Comparison of ENCODE assay signal across 16 cellular contexts in genomic region chr14:76564471-76565119, GRCh38.
DNase-seq lines count a peak whose midpoint lies in the region; ATAC-seq and TF ChIP-seq lines count a peak whose summit lies in the region.
"Had no signal": no experiment of that assay in that cellular context is flagged by ENCODE, and none has a peak within 500 bp of the region (broad histone marks: within the 10 kb centered on the region; RNA-seq: fewer than 3 reads in every experiment).

No MANE protein-coding gene starts in this region.

- no peak overlapping the region for H3K4me3 ChIP-seq in retinal pigment epithelial cell (ENCODE audit: low read length)
- no peak overlapping the region for H3K4me3 ChIP-seq in body of pancreas

- H3K4me1 Mint-ChIP-seq in WTC11: peaks cover 5% of the 10 kb centered on the region; the same call in 1 of the 2 replicates
- H3K4me1 Mint-ChIP-seq in type B pancreatic cell (ENCODE audit: unreplicated experiment): no peaks in the 10 kb centered on the region
- H3K4me1 Mint-ChIP-seq: natural killer cell had no signal

- DNase-seq in SIG-M5 treated with dmso at 0.1 percent for 504 hours (lab: John Stamatoyannopoulos, UW; ENCODE audit: unreplicated experiment): peak; percentile 4
- no peak for DNase-seq in SIG-M5 (lab: John Stamatoyannopoulos, UW)
- DNase-seq in MV-4-11 (lab: John Stamatoyannopoulos, UW): peak; percentile 26
- peak; percentile 28 for DNase-seq in WTC11 (ENCODE audit: low spot score)
- no peak for DNase-seq in retinal pigment epithelial cell (ENCODE audit: low read depth)
- no peak for DNase-seq in body of pancreas
- no peak for DNase-seq in type B pancreatic cell (ENCODE audit: extremely low spot score, unreplicated experiment)
- DNase-seq in retina: no peak
- DNase-seq: activated CD4-positive, alpha-beta T cell treated with anti-CD3 and anti-CD28 coated beads, Interleukin-2, amount 50 U/mL, for 1 hour; AML-193; DMS79 treated with DMSO at 0.1 percent for 48 hours; effector memory CD8-positive, alpha-beta T cell; natural killer cell; right cardiac atrium had no signal

- CTCF ChIA-PET in WTC11 (lab: Charles Lee): interaction anchor here (0.6 to 1.5 kb wide), 10 partner anchors 13 to 177 kb away, joined by 3 to 6 read pairs (median 4); no protein-coding TSS in a partner anchor

- ATAC-seq in WTC11 (peak; percentile 90), body of pancreas (no peak)
- ATAC-seq: activated T-helper 17 cell treated with anti-CD3 and anti-CD28 coated beads, Interleukin-2, amount 50 U/mL, for 72 hours; effector memory CD8-positive, alpha-beta T cell; right cardiac atrium had no signal

- H3K9me3 Mint-ChIP-seq in WTC11 (peaks cover 10% of the 10 kb centered on the region), type B pancreatic cell (peaks cover 4% of the 10 kb centered on the region)
- H3K9me3 Mint-ChIP-seq: activated T-helper 17 cell treated with anti-CD3 and anti-CD28 coated beads, Interleukin-2, amount 50 U/mL, for 72 hours had no signal

- H3K4me1 ChIP-seq in body of pancreas: no peaks in the 10 kb centered on the region

- intact Hi-C loops in body of pancreas (cut with DNase I): no loop called here

- POLR2A ChIA-PET in WTC11 (lab: Charles Lee): no interaction called here

- no peak overlapping the region for H3K27ac ChIP-seq in body of pancreas

- H3K27me3 Mint-ChIP-seq in WTC11 (ENCODE audit: low read depth) (0 out of 2 replicates have a peak, but pooled peaks cover 2% of the 10 kb centered on the region), type B pancreatic cell (peaks cover 29% of the 10 kb centered on the region)

- TF ChIP-seq CTCF in WTC11 (IDR thresholded peaks at IDR 0.05): no peak
- peak; percentile 19 for TF ChIP-seq CTCF in retinal pigment epithelial cell (conservative IDR thresholded peaks at IDR 0.05; ENCODE audit: low read depth, low read length)
- TF ChIP-seq CTCF in body of pancreas (IDR thresholded peaks at IDR 0.05): no peak
- TF ChIP-seq CTCF in type B pancreatic cell (conservative IDR thresholded peaks at IDR 0.05): no peak

- no peak for TF ChIP-seq POLR2A in body of pancreas (IDR thresholded peaks at IDR 0.05)

- H3K27me3 ChIP-seq in body of pancreas: no peaks in the 10 kb centered on the region

- H3K4me3 Mint-ChIP-seq in WTC11 (no peak overlapping the region), type B pancreatic cell (no peak overlapping the region)
- H3K4me3 Mint-ChIP-seq: activated T-helper 17 cell treated with anti-CD3 and anti-CD28 coated beads, Interleukin-2, amount 50 U/mL, for 72 hours; effector memory CD8-positive, alpha-beta T cell; IgD-negative memory B cell; natural killer cell had no signal

- H3K36me3 Mint-ChIP-seq in WTC11 (no peaks in the 10 kb centered on the region), type B pancreatic cell (no peaks in the 10 kb centered on the region)
- H3K36me3 Mint-ChIP-seq: IgD-negative memory B cell, natural killer cell had no signal

- H3K9me3 ChIP-seq in body of pancreas: no peaks in the 10 kb centered on the region

- 38 to 57% methylated on average over 3 to 4 of the region's 4 CpGs for WGBS in body of pancreas, 2 donors

- no peaks in the 10 kb centered on the region for H3K36me3 ChIP-seq in body of pancreas (replicated peaks in 1 of 2; ENCODE audit: insufficient read depth in 1 of 2, low read depth in 2 of 2)

- H3K27ac Mint-ChIP-seq in WTC11 (no peak overlapping the region), type B pancreatic cell (no peak overlapping the region)
- H3K27ac Mint-ChIP-seq: activated T-helper 17 cell treated with anti-CD3 and anti-CD28 coated beads, Interleukin-2, amount 50 U/mL, for 72 hours; effector memory CD8-positive, alpha-beta T cell; IgD-negative memory B cell; natural killer cell had no signal

TF ChIP-seq in WTC11, 78 proteins besides CTCF, POLR2A, EP300 and RAD21:
- TF ChIP-seq SP1 (CRISPR knock-in tag; conservative IDR thresholded peaks at IDR 0.05): no peak
- peak; percentile 53; the same call in 1 of the 2 replicates for TF ChIP-seq ZNF512 (CRISPR knock-in tag; IDR thresholded peaks at IDR 0.05; ENCODE audit: borderline replicate concordance)

Comparison
In these comparisons a context has a peak if more than half of its experiments do, and no peak if none do; other contexts are left out.
1. DNase-seq: peak in SIG-M5 treated with dmso at 0.1 percent for 504 hours (single experiment), MV-4-11 (single experiment) and WTC11 (single experiment); none in SIG-M5 (single experiment), retinal pigment epithelial cell (single experiment), body of pancreas (0 of 4), type B pancreatic cell (single experiment) and retina (single experiment).